ENCODE assay signal across 11 cellular contexts in genomic region chr19:4717191-4717965, GRCh38. TPM values are rescaled to one million over a fixed set of nuclear protein-coding genes. Genes with fewer than 3 reads are reported as not detected.
A peak's percentile ranks its signal among the peaks of the same experiment; 100 is the strongest.
DNase-seq lines count a peak whose midpoint lies in the region; ATAC-seq and TF ChIP-seq lines count a peak whose summit lies in the region.
"Had no signal": no experiment of that assay in that cellular context is flagged by ENCODE, and none has a peak within 500 bp of the region (broad histone marks: within the 10 kb centered on the region; RNA-seq: fewer than 3 reads in every experiment).

No MANE protein-coding gene starts in this region.

- peaks cover 52 to 74% of the 10 kb centered on the region in 2 donors for H3K36me3 ChIP-seq in ascending aorta
- H3K36me3 ChIP-seq in upper lobe of left lung = peaks cover 10 to 91% (median 70%) of the 10 kb centered on the region in 4 donors

- DNase-seq in LHCN-M2 (ENCODE audit: low read depth) (peak; percentile 91), ascending aorta (ENCODE audit: low spot score in 2 of 2) (no peak), upper lobe of left lung (peak in 1 of 2 donors; percentile 88), NCI-H82 treated with DMSO at 0.1 percent for 48 hours (lab: John Stamatoyannopoulos, UW; ENCODE audit: unreplicated experiment) (no peak)
- no peak for DNase-seq in T-helper 2 cell treated with Interferon-gamma antibody and Interleukin-4, amounts not matched to agents 5 μg/mL and 100 μg/mL, for 36 hours (ENCODE audit: low spot score)
- DNase-seq: activated naive CD8-positive, alpha-beta T cell treated with anti-CD3 and anti-CD28 coated beads, Interleukin-2, amount 50 U/mL, for 24 hours; DMS 273 treated with DMSO at 0.1 percent for 48 hours; NCI-H2029; stimulated activated CD4-positive, alpha-beta T cell treated with anti-CD3 and anti-CD28 coated beads, Interleukin-4, amount 100 ng/mL, for 4 hours had no signal

- TF ChIP-seq CTCF in ascending aorta (IDR thresholded peaks at IDR 0.05) = no peak
- no peak for TF ChIP-seq CTCF in upper lobe of left lung (IDR thresholded peaks at IDR 0.05)

- H3K4me1 Mint-ChIP-seq in T-helper 2 cell treated with Interferon-gamma antibody and Interleukin-4, amounts not matched to agents 5 μg/mL and 100 μg/mL, for 36 hours (ENCODE audit: low read depth) = peaks cover 6% of the 10 kb centered on the region

- H3K27ac ChIP-seq in ascending aorta = peak overlapping the region; percentile 47 to 59
- H3K27ac ChIP-seq in layer of hippocampus (ENCODE audit: low read depth, low read length) = peak overlapping the region; percentile 1
- peak overlapping the region; percentile 14 to 74 (median 61) for H3K27ac ChIP-seq in upper lobe of left lung

- H3K27me3 ChIP-seq in ascending aorta (no peaks in the 10 kb centered on the region), layer of hippocampus (ENCODE audit: control insufficient read depth, insufficient read depth, low read length) (no peaks in the 10 kb centered on the region), upper lobe of left lung (no peaks in the 10 kb centered on the region)

- H3K9me3 Mint-ChIP-seq in T-helper 2 cell treated with Interferon-gamma antibody and Interleukin-4, amounts not matched to agents 5 μg/mL and 100 μg/mL, for 36 hours = no peaks in the 10 kb centered on the region
- H3K9me3 Mint-ChIP-seq: activated naive CD8-positive, alpha-beta T cell treated with anti-CD3 and anti-CD28 coated beads, Interleukin-2, amount 50 U/mL, for 24 hours had no signal

- H3K4me3 Mint-ChIP-seq in T-helper 2 cell treated with Interferon-gamma antibody and Interleukin-4, amounts not matched to agents 5 μg/mL and 100 μg/mL, for 36 hours = no peak overlapping the region
- H3K4me3 Mint-ChIP-seq: activated naive CD8-positive, alpha-beta T cell treated with anti-CD3 and anti-CD28 coated beads, Interleukin-2, amount 50 U/mL, for 24 hours had no signal

- peak in 1 of 4 donors; percentile 39 for TF ChIP-seq POLR2A in upper lobe of left lung (IDR thresholded peaks at IDR 0.05)

- H3K9me3 ChIP-seq in ascending aorta (no peaks in the 10 kb centered on the region), upper lobe of left lung (no peaks in the 10 kb centered on the region)

- WGBS in upper lobe of left lung, 2 donors = 64 to 67% methylated on average over 16 to 23 of the region's 23 CpGs

- H3K4me3 ChIP-seq in ascending aorta (no peak overlapping the region), upper lobe of left lung (peak overlapping the region in 3 of 4 donors; percentile 8 to 38 (median 28))

- no peaks in the 10 kb centered on the region for H3K27me3 Mint-ChIP-seq in T-helper 2 cell treated with Interferon-gamma antibody and Interleukin-4, amounts not matched to agents 5 μg/mL and 100 μg/mL, for 36 hours (ENCODE audit: low read depth)
- H3K27me3 Mint-ChIP-seq: activated naive CD8-positive, alpha-beta T cell treated with anti-CD3 and anti-CD28 coated beads, Interleukin-2, amount 50 U/mL, for 24 hours had no signal

- H3K36me3 Mint-ChIP-seq in T-helper 2 cell treated with Interferon-gamma antibody and Interleukin-4, amounts not matched to agents 5 μg/mL and 100 μg/mL, for 36 hours (ENCODE audit: low read depth) = peaks cover 48% of the 10 kb centered on the region

- ATAC-seq in upper lobe of left lung (ENCODE audit: low FRiP score in 2 of 2) (peak; percentile 6 to 79), HG03565 (IDR thresholded peaks at IDR 0.05; ENCODE audit: unreplicated experiment) (no peak)
- ATAC-seq: activated naive CD8-positive, alpha-beta T cell treated with anti-CD3 and anti-CD28 coated beads, Interleukin-2, amount 50 U/mL, for 24 hours had no signal

- H3K27ac Mint-ChIP-seq in T-helper 2 cell treated with Interferon-gamma antibody and Interleukin-4, amounts not matched to agents 5 μg/mL and 100 μg/mL, for 36 hours = no peak overlapping the region
- H3K27ac Mint-ChIP-seq: activated naive CD8-positive, alpha-beta T cell treated with anti-CD3 and anti-CD28 coated beads, Interleukin-2, amount 50 U/mL, for 24 hours had no signal

- H3K4me1 ChIP-seq in ascending aorta (peaks cover 13 to 27% of the 10 kb centered on the region in 2 donors), upper lobe of left lung (peaks cover 6 to 69% (median 52%) of the 10 kb centered on the region in 4 donors)

- intact Hi-C loops in ascending aorta (cut with DNase I) = no loop called here

- TF ChIP-seq EP300 in upper lobe of left lung (IDR thresholded peaks at IDR 0.05) = no peak

RNA-seq across cellular contexts. Expression of gene DPP9, which starts 6.3 kb away (rescaled TPM):
- 107 and 109 TPM in 2 replicates for total RNA-seq in LHCN-M2 (2014; rRNA removed)
- polyA plus RNA-seq in LHCN-M2 (2012) = 82.5 TPM
- total RNA-seq in ascending aorta = 72.2 TPM
- total RNA-seq in upper lobe of left lung = 100 to 1,000 TPM in 2 of 6 donors, 10 to 100 TPM in 4; 55.1 to 255 (median 89.0) TPM

RNA-seq across cellular contexts. Expression of gene MYDGF, which starts 47.2 kb away (rescaled TPM):
- 151 and 161 TPM in 2 replicates for total RNA-seq in LHCN-M2 (2014; rRNA removed)
- 338 TPM for polyA plus RNA-seq in LHCN-M2 (2012)
- total RNA-seq in ascending aorta = 49.0 TPM
- total RNA-seq in upper lobe of left lung = 100 to 1,000 TPM in 1 of 6 donors, 10 to 100 TPM in 4, 1 to 10 TPM in 1; 6.3 to 121 (median 67.1) TPM

Comparison
In these comparisons a context has a peak if more than half of its experiments do, and no peak if none do; other contexts are left out.
1. H3K27ac ChIP-seq: peak in every context shown above with its lines; median percentile 61 in upper lobe of left lung; 53 in ascending aorta; 1 in layer of hippocampus.
2. H3K4me3 ChIP-seq: peak in upper lobe of left lung (3 of 4); none in ascending aorta (0 of 2).